ENCODE assay signal across 8 cellular contexts in genomic region chr2:237475704-237476107, GRCh38. TPM values are rescaled to one million over a fixed set of nuclear protein-coding genes. Genes with fewer than 3 reads are reported as not detected.
DNase-seq lines count a peak whose midpoint lies in the region; ATAC-seq, FAIRE-seq and TF ChIP-seq lines count a peak whose summit lies in the region.

No MANE protein-coding gene starts in this region.

- H3K27me3 ChIP-seq in RWPE2 (ENCODE audit: insufficient read depth, poor library complexity, severe bottlenecking) (no peaks in the 10 kb centered on the region), bronchial epithelial cell (ENCODE audit: control insufficient read depth, insufficient read depth, low read length) (no peaks in the 10 kb centered on the region)

- peak; percentile 20 for DNase-seq in activated gamma-delta T cell treated with Interleukin-2 at 50 U/mL for 16 hours
- no peak for DNase-seq in activated gamma-delta T cell (lab: John Stamatoyannopoulos, UW)
- no peak for DNase-seq in RWPE2 (ENCODE audit: low spot score)
- DNase-seq in bronchial epithelial cell (ENCODE audit: low read depth): peak; percentile 90
- DNase-seq in lung microvascular endothelial cell (ENCODE audit: low read depth in 2 of 2): peak; percentile 23 to 76
- peak; percentile 66 for DNase-seq in stimulated activated CD8-positive, alpha-beta memory T cell treated with anti-CD3 and anti-CD28 coated beads, Interleukin-4, amount 100 ng/mL, for 48 hours
- DNase-seq in D341Med (ENCODE audit: low spot score): no peak

- H3K36me3 ChIP-seq in RWPE2 (ENCODE audit: low read depth): no peaks in the 10 kb centered on the region
- H3K36me3 ChIP-seq in bronchial epithelial cell (ENCODE audit: control insufficient read depth, insufficient read depth, low read length): no peaks in the 10 kb centered on the region

- TF ChIP-seq CTCF in RWPE2 (IDR thresholded peaks at IDR 0.05; ENCODE audit: poor library complexity, severe bottlenecking) (peak; percentile 82), bronchial epithelial cell (IDR thresholded peaks at IDR 0.05; ENCODE audit: insufficient read depth, low read length, severe bottlenecking) (no peak)

- no peaks in the 10 kb centered on the region for H3K9me3 ChIP-seq in RWPE2 (ENCODE audit: severe bottlenecking)

- H3K4me3 ChIP-seq in RWPE2 (ENCODE audit: severe bottlenecking): peak overlapping the region; percentile 97
- H3K4me3 ChIP-seq in bronchial epithelial cell (ENCODE audit: low read depth, low read length): peak overlapping the region; percentile 58

- peaks cover 8% of the 10 kb centered on the region for H3K4me1 ChIP-seq in RWPE2 (ENCODE audit: insufficient read depth, poor library complexity, severe bottlenecking)

- peak overlapping the region; percentile 72 for H3K27ac ChIP-seq in RWPE2 (ENCODE audit: poor library complexity, severe bottlenecking)

- peak; percentile 47 for ATAC-seq in RWPE2 (ENCODE audit: low read depth)
- ATAC-seq in GM18858 (IDR thresholded peaks at IDR 0.05; ENCODE audit: unreplicated experiment): no peak

- no peak for FAIRE-seq in bronchial epithelial cell (lab: Jason Lieb, UNC)

RNA-seq across cellular contexts. Expression of gene MLPH, which starts 11.3 kb away (rescaled TPM):
- 6.6 and 14.7 TPM in 2 replicates for total RNA-seq in bronchial epithelial cell
- total RNA-seq in lung microvascular endothelial cell: 0.20 and 0.22 TPM in 2 replicates

Comparison
In these comparisons a context has a peak if more than half of its experiments do, and no peak if none do; other contexts are left out.
1. DNase-seq: peak in activated gamma-delta T cell treated with Interleukin-2 at 50 U/mL for 16 hours (single experiment), bronchial epithelial cell (single experiment), lung microvascular endothelial cell (2 of 2) and stimulated activated CD8-positive, alpha-beta memory T cell treated with anti-CD3 and anti-CD28 coated beads, Interleukin-4, amount 100 ng/mL, for 48 hours (single experiment); none in activated gamma-delta T cell (single experiment), RWPE2 (single experiment) and D341Med (single experiment).